ENCODE assay signal across 8 cellular contexts in genomic region chr5:72018158-72018803, GRCh38.
DNase-seq lines count a peak whose midpoint lies in the region; ATAC-seq and TF ChIP-seq lines count a peak whose summit lies in the region.

No MANE protein-coding gene starts in this region.

- H3K4me2 ChIP-seq in parathyroid adenoma (ENCODE audit: low read length), result no peak overlapping the region

- H3K4me1 ChIP-seq in parathyroid adenoma, result no peaks in the 10 kb centered on the region

- H3K27ac ChIP-seq in parathyroid adenoma, result no peak overlapping the region

- H3K36me3 ChIP-seq in parathyroid adenoma (ENCODE audit: control insufficient read depth, insufficient read depth, low read length), result no peaks in the 10 kb centered on the region

- no peaks in the 10 kb centered on the region for H3K79me2 ChIP-seq in parathyroid adenoma

- TF ChIP-seq CTCF in AG09319 (IDR thresholded peaks at IDR 0.05; ENCODE audit: low read depth, low read length) (peak; percentile 80), parathyroid adenoma (IDR thresholded peaks at IDR 0.05) (peak; percentile 75)

- no peak overlapping the region for H3K9ac ChIP-seq in parathyroid adenoma

- ATAC-seq in GM19351 (IDR thresholded peaks at IDR 0.05; ENCODE audit: unreplicated experiment) (peak; percentile 71), GM18909 (IDR thresholded peaks at IDR 0.05; ENCODE audit: poor library complexity, unreplicated experiment) (no peak)

- no peak overlapping the region for H3K4me3 ChIP-seq in parathyroid adenoma (ENCODE audit: low read depth, low read length)

- H3K9me3 ChIP-seq in parathyroid adenoma (ENCODE audit: control insufficient read depth, low read length), result no peaks in the 10 kb centered on the region

- H3K27me3 ChIP-seq in parathyroid adenoma (ENCODE audit: control insufficient read depth, insufficient read depth, low read length), result no peaks in the 10 kb centered on the region

- no peak overlapping the region for H2AFZ ChIP-seq in parathyroid adenoma

- DNase-seq in AG09319 (ENCODE audit: extremely low read depth, low read depth) (no peak), NCI-H748 (lab: John Stamatoyannopoulos, UW; ENCODE audit: unreplicated experiment) (peak; percentile 65), fibroblast of gingiva (ENCODE audit: low read depth) (peak; percentile 36), NCI-H2029 treated with DMSO at 0.1 percent for 48 hours (lab: John Stamatoyannopoulos, UW) (no peak)
- DNase-seq in activated CD8-positive, alpha-beta memory T cell treated with anti-CD3 and anti-CD28 coated beads, Interleukin-2, amount 50 U/mL, for 24 hours (ENCODE audit: extremely low read depth), result peak; percentile 38

Comparison
In these comparisons a context has a peak if more than half of its experiments do, and no peak if none do; other contexts are left out.
1. DNase-seq: peak in NCI-H748 (single experiment), activated CD8-positive, alpha-beta memory T cell treated with anti-CD3 and anti-CD28 coated beads, Interleukin-2, amount 50 U/mL, for 24 hours (single experiment) and fibroblast of gingiva (single experiment); none in AG09319 (single experiment) and NCI-H2029 treated with DMSO at 0.1 percent for 48 hours (single experiment).